Comparison of ENCODE assay signal across 8 cellular contexts in genomic region chr14:64654072-64654899, GRCh38. TPM values are rescaled to one million over a fixed set of nuclear protein-coding genes. Genes with fewer than 3 reads are reported as not detected.
DNase-seq lines count a peak whose midpoint lies in the region; ATAC-seq and TF ChIP-seq lines count a peak whose summit lies in the region.

No MANE protein-coding gene starts in this region.

- no peak for TF ChIP-seq CTCF in NB4 (IDR thresholded peaks at IDR 0.05; ENCODE audit: low read depth, low read length)
- no peak for TF ChIP-seq CTCF in colonic mucosa (IDR thresholded peaks at IDR 0.05)

- H3K9me3 Mint-ChIP-seq in natural killer cell treated with Interleukin-12 subunit alpha and Interleukin-12 subunit beta and Interleukin-15 and Interleukin-18, amount 100 ng/mL, for 72 hours, result no peaks in the 10 kb centered on the region

- DNase-seq in GM03348 (ENCODE audit: low spot score) (peak; percentile 67), NB4 (ENCODE audit: low read depth) (peak; percentile 85), colonic mucosa (no peak), COR-L47 (lab: John Stamatoyannopoulos, UW) (no peak), superior temporal gyrus (ENCODE audit: extremely low spot score) (no peak)
- no peak for DNase-seq in natural killer cell treated with Interleukin-12 subunit alpha and Interleukin-12 subunit beta and Interleukin-15 and Interleukin-18, amount 100 ng/mL, for 72 hours (ENCODE audit: low spot score)

- intact Hi-C loops in colonic mucosa (cut with DNase I), result no loop called here

- H3K36me3 ChIP-seq in colonic mucosa, result no peaks in the 10 kb centered on the region

- H3K27ac Mint-ChIP-seq in natural killer cell treated with Interleukin-12 subunit alpha and Interleukin-12 subunit beta and Interleukin-15 and Interleukin-18, amount 100 ng/mL, for 72 hours, result no peak overlapping the region

- H3K9me3 ChIP-seq in colonic mucosa, result no peaks in the 10 kb centered on the region

- peak; percentile 44 to 78 for ATAC-seq in natural killer cell treated with Interleukin-12 subunit alpha and Interleukin-12 subunit beta and Interleukin-15 and Interleukin-18, amount 100 ng/mL, for 72 hours
- ATAC-seq in HG03139 (IDR thresholded peaks at IDR 0.05; ENCODE audit: unreplicated experiment) (no peak), GM18909 (IDR thresholded peaks at IDR 0.05; ENCODE audit: poor library complexity, unreplicated experiment) (no peak)

- H3K4me3 ChIP-seq in NB4 (ENCODE audit: low read depth, low read length) (no peak overlapping the region), colonic mucosa (no peak overlapping the region)

- H3K4me1 Mint-ChIP-seq in natural killer cell treated with Interleukin-12 subunit alpha and Interleukin-12 subunit beta and Interleukin-15 and Interleukin-18, amount 100 ng/mL, for 72 hours (ENCODE audit: low read depth in 2 of 2), result peaks cover 19 to 20% of the 10 kb centered on the region in 2 donors

- no peaks in the 10 kb centered on the region for H3K36me3 Mint-ChIP-seq in natural killer cell treated with Interleukin-12 subunit alpha and Interleukin-12 subunit beta and Interleukin-15 and Interleukin-18, amount 100 ng/mL, for 72 hours

- no peak overlapping the region for H3K4me3 Mint-ChIP-seq in natural killer cell treated with Interleukin-12 subunit alpha and Interleukin-12 subunit beta and Interleukin-15 and Interleukin-18, amount 100 ng/mL, for 72 hours

- H3K9ac ChIP-seq in colonic mucosa (ENCODE audit: low read depth in 2 of 2, low read length in 2 of 2), result no peak overlapping the region

- peaks cover 15 to 16% of the 10 kb centered on the region in 2 donors for H3K27me3 Mint-ChIP-seq in natural killer cell treated with Interleukin-12 subunit alpha and Interleukin-12 subunit beta and Interleukin-15 and Interleukin-18, amount 100 ng/mL, for 72 hours

- peak overlapping the region; percentile 47 for H3K27ac ChIP-seq in colonic mucosa

- H3K27me3 ChIP-seq in colonic mucosa, result no peaks in the 10 kb centered on the region

- no peaks in the 10 kb centered on the region for H3K4me1 ChIP-seq in colonic mucosa

- TF ChIP-seq POLR2A in NB4 (IDR thresholded peaks at IDR 0.05; ENCODE audit: extremely low read depth, insufficient read length), result no peak

RNA-seq across cellular contexts. Expression of gene PLEKHG3, which starts 49.9 kb away (rescaled TPM):
- total RNA-seq in colonic mucosa, result 100 to 1,000 TPM in 1 of 2 donors, 10 to 100 TPM in 1; 78.8 to 106 TPM
- total RNA-seq in natural killer cell treated with Interleukin-12 subunit alpha and Interleukin-12 subunit beta and Interleukin-15 and Interleukin-18, amount 100 ng/mL, for 72 hours, result 10 to 100 TPM; 17.1 to 30.3 TPM

Comparison
In these comparisons a context has a peak if more than half of its experiments do, and no peak if none do; other contexts are left out.
1. DNase-seq: peak in GM03348 (single experiment) and NB4 (single experiment); none in colonic mucosa (single experiment), natural killer cell treated with Interleukin-12 subunit alpha and Interleukin-12 subunit beta and Interleukin-15 and Interleukin-18, amount 100 ng/mL, for 72 hours (single experiment), COR-L47 (single experiment) and superior temporal gyrus (single experiment).
2. ATAC-seq: peak in natural killer cell treated with Interleukin-12 subunit alpha and Interleukin-12 subunit beta and Interleukin-15 and Interleukin-18, amount 100 ng/mL, for 72 hours (2 of 2); none in HG03139 (single experiment) and GM18909 (single experiment).